29 cellular contexts compared by ENCODE assay signal in the genomic region with DNA sequence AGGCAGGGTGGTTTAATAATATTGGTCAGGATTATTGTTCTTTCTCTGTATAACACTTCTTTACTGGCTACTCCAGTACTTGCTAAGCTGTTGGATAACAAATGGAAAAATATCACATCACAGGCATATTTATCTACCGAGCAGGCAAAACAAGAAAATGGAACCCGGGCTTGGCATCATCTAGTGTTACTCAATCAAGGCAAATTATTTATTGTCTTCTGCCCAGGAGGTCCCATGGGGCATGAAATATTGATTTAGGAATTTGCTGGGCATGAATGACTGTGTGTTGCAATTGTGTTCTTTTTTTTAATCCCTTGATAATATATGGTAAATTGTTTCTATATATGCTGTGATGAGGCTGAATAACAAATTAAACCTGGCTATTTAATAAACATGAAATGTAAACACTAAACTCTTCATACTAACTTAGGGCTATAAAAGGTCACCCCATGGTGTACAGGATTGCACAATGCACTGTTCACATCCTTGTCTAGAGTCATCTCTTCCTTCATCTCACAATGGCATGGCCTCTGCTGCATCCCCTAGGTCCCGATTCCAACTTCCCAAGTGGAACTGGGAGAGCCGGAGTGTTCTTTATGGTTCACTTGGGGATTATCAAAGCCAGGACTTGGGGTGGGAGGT. TPM values are rescaled to one million over a fixed set of nuclear protein-coding genes. Genes with fewer than 3 reads are reported as not detected.
A peak's percentile ranks its signal among the peaks of the same experiment; 100 is the strongest.
DNase-seq lines count a peak whose midpoint lies in the region; ATAC-seq and TF ChIP-seq lines count a peak whose summit lies in the region.
"Had no signal": no experiment of that assay in that cellular context is flagged by ENCODE, and none has a peak within 500 bp of the region (broad histone marks: within the 10 kb centered on the region; RNA-seq: fewer than 3 reads in every experiment).

No MANE protein-coding gene starts in this region.

- H3K27me3 ChIP-seq in Caco-2 (replicated peaks; ENCODE audit: control insufficient read depth, insufficient read depth, low read length), result no peaks in the 10 kb centered on the region
- H3K27me3 ChIP-seq: pancreas, tibial artery had no signal

- no TSS peak for BruUV-seq in Caco-2 (replicated peaks; lab: Mats Ljungman, UMichigan)

- POLR2A ChIA-PET in Caco-2 (lab: Charles Lee), result no interaction called here

- no peak for DNase-seq in Caco-2
- peak; percentile 4 for DNase-seq in NCI-H69 (lab: John Stamatoyannopoulos, UW)
- DNase-seq in fibroblast of the aortic adventitia (ENCODE audit: low read depth), result peak; percentile 21
- no peak for DNase-seq in sciatic nerve (ENCODE audit: low spot score)
- DNase-seq in iPS-NIHi7 (ENCODE audit: extremely low spot score), result no peak
- no peak for DNase-seq in activated T-helper 2 cell treated with anti-CD3 and anti-CD28 coated beads, Interferon-gamma antibody, Interleukin-2, Interleukin-4, amounts not matched to agents 10 μg/mL and 5 μg/mL and 100 μg/mL, durations not matched to agents 14 hours and 24 hours and 36 hours (ENCODE audit: low spot score)
- DNase-seq in NCI-H1417 treated with DMSO at 0.1 percent for 48 hours (lab: John Stamatoyannopoulos, UW), result no peak
- DNase-seq: activated B cell treated with CpG ODN at 0.5 μM for 24 hours; activated CD4-positive, alpha-beta T cell treated with anti-CD3 and anti-CD28 coated beads, Interleukin-2, amount 50 U/mL, for 1 hour; activated T-cell treated with anti-CD3 and anti-CD28 coated beads, Interleukin-2, amount 50 U/mL, for 1 hour; cerebellar nuclear complex; DMS153; esophagus squamous epithelium; HCEC 1CT; NCI-H1092 treated with DMSO at 0.1 percent for 48 hours; NCI-H187 treated with DMSO at 0.1 percent for 48 hours; NCI-H524 treated with DMSO at 0.1 percent for 48 hours; NK-92 treated with Interleukin-12 subunit alpha and Interleukin-12 subunit beta, amount 100 ng/mL, for 24 hours; PC-3; spleen; stimulated activated CD4-positive, alpha-beta T cell treated with anti-CD3 and anti-CD28 coated beads, Interleukin-2, amount 100 ng/mL, for 24 hours; stimulated activated naive CD8-positive, alpha-beta T cell treated with anti-CD3 and anti-CD28 coated beads, Interleukin-15, amount 100 ng/mL, for 72 hours; T-helper 1 cell had no signal

- peaks cover 13% of the 10 kb centered on the region for H3K4me1 Mint-ChIP-seq in Caco-2 (ENCODE audit: low read depth, unreplicated experiment)
- peaks cover 9% of the 10 kb centered on the region for H3K4me1 Mint-ChIP-seq in activated T-helper 2 cell treated with anti-CD3 and anti-CD28 coated beads, Interferon-gamma antibody, Interleukin-2, Interleukin-4, amounts not matched to agents 10 μg/mL and 5 μg/mL and 100 μg/mL, durations not matched to agents 14 hours and 24 hours and 36 hours (ENCODE audit: low read depth)

- no peaks in the 10 kb centered on the region for H3K9me3 Mint-ChIP-seq in Caco-2 (ENCODE audit: unreplicated experiment)
- H3K9me3 Mint-ChIP-seq in activated T-helper 2 cell treated with anti-CD3 and anti-CD28 coated beads, Interferon-gamma antibody, Interleukin-2, Interleukin-4, amounts not matched to agents 10 μg/mL and 5 μg/mL and 100 μg/mL, durations not matched to agents 14 hours and 24 hours and 36 hours, result no peaks in the 10 kb centered on the region
- H3K9me3 Mint-ChIP-seq: activated B cell treated with CpG ODN at 0.5 μM for 24 hours; memory B cell; neural progenitor cell; stimulated activated naive CD8-positive, alpha-beta T cell treated with anti-CD3 and anti-CD28 coated beads, Interleukin-15, amount 100 ng/mL, for 72 hours had no signal

- no peak overlapping the region for H3K4me3 ChIP-seq in Caco-2 (ENCODE audit: low read depth, low read length)
- no peak overlapping the region for H3K4me3 ChIP-seq in fibroblast of the aortic adventitia (ENCODE audit: low read depth, low read length)
- H3K4me3 ChIP-seq: esophagus squamous epithelium, neural progenitor cell, pancreas, SK-N-MC, spleen, tibial artery had no signal

- no peaks in the 10 kb centered on the region for H3K36me3 ChIP-seq in Caco-2 (ENCODE audit: control insufficient read depth, insufficient read depth, low read length)
- H3K36me3 ChIP-seq: esophagus squamous epithelium, neural progenitor cell, pancreas, spleen, tibial artery had no signal

- H3K27me3 Mint-ChIP-seq in Caco-2 (ENCODE audit: insufficient read depth, unreplicated experiment), result no peaks in the 10 kb centered on the region
- H3K27me3 Mint-ChIP-seq in activated T-helper 2 cell treated with anti-CD3 and anti-CD28 coated beads, Interferon-gamma antibody, Interleukin-2, Interleukin-4, amounts not matched to agents 10 μg/mL and 5 μg/mL and 100 μg/mL, durations not matched to agents 14 hours and 24 hours and 36 hours (ENCODE audit: low read depth), result peaks cover 43% of the 10 kb centered on the region

- H3K36me3 Mint-ChIP-seq in Caco-2 (ENCODE audit: insufficient read depth, unreplicated experiment), result peaks cover 6% of the 10 kb centered on the region
- H3K36me3 Mint-ChIP-seq in activated T-helper 2 cell treated with anti-CD3 and anti-CD28 coated beads, Interferon-gamma antibody, Interleukin-2, Interleukin-4, amounts not matched to agents 10 μg/mL and 5 μg/mL and 100 μg/mL, durations not matched to agents 14 hours and 24 hours and 36 hours (ENCODE audit: low read depth), result no peaks in the 10 kb centered on the region
- H3K36me3 Mint-ChIP-seq: memory B cell, neural progenitor cell had no signal

- no peak overlapping the region for H3K4me3 Mint-ChIP-seq in Caco-2 (ENCODE audit: unreplicated experiment)
- H3K4me3 Mint-ChIP-seq in activated T-helper 2 cell treated with anti-CD3 and anti-CD28 coated beads, Interferon-gamma antibody, Interleukin-2, Interleukin-4, amounts not matched to agents 10 μg/mL and 5 μg/mL and 100 μg/mL, durations not matched to agents 14 hours and 24 hours and 36 hours (ENCODE audit: low read depth), result no peak overlapping the region
- H3K4me3 Mint-ChIP-seq: activated B cell treated with CpG ODN at 0.5 μM for 24 hours; memory B cell; neural progenitor cell; stimulated activated naive CD8-positive, alpha-beta T cell treated with anti-CD3 and anti-CD28 coated beads, Interleukin-15, amount 100 ng/mL, for 72 hours had no signal

- peaks cover 18% of the 10 kb centered on the region for H3K4me1 ChIP-seq in Caco-2

- ATAC-seq in sciatic nerve, result peak; percentile 51
- no peak for ATAC-seq in GM21515 (IDR thresholded peaks at IDR 0.05; ENCODE audit: unreplicated experiment)
- ATAC-seq: pancreas; PC-3; stimulated activated naive CD8-positive, alpha-beta T cell treated with anti-CD3 and anti-CD28 coated beads, Interleukin-15, amount 100 ng/mL, for 72 hours had no signal

- no peaks in the 10 kb centered on the region for H3K9me3 ChIP-seq in Caco-2
- H3K9me3 ChIP-seq: esophagus squamous epithelium, pancreas, spleen, tibial artery had no signal

- CTCF ChIA-PET in Caco-2 (lab: Charles Lee), result no interaction called here

- TF ChIP-seq CTCF in Caco-2 (IDR thresholded peaks at IDR 0.05; ENCODE audit: insufficient read depth in 1 of 2, low read depth in 1 of 2, low read length in 1 of 2, severe bottlenecking in 1 of 2, unreplicated experiment in 1 of 2), result no peak
- no peak for TF ChIP-seq CTCF in fibroblast of the aortic adventitia (IDR thresholded peaks at IDR 0.05; ENCODE audit: insufficient read depth, low read length)

- H3K27ac Mint-ChIP-seq in Caco-2 (ENCODE audit: unreplicated experiment), result peak overlapping the region; percentile 99
- no peak overlapping the region for H3K27ac Mint-ChIP-seq in activated T-helper 2 cell treated with anti-CD3 and anti-CD28 coated beads, Interferon-gamma antibody, Interleukin-2, Interleukin-4, amounts not matched to agents 10 μg/mL and 5 μg/mL and 100 μg/mL, durations not matched to agents 14 hours and 24 hours and 36 hours
- H3K27ac Mint-ChIP-seq: activated B cell treated with CpG ODN at 0.5 μM for 24 hours; memory B cell; neural progenitor cell; stimulated activated naive CD8-positive, alpha-beta T cell treated with anti-CD3 and anti-CD28 coated beads, Interleukin-15, amount 100 ng/mL, for 72 hours had no signal

- intact Hi-C loops in Caco-2 (cut with micrococcal nuclease; ENCODE audit: unreplicated experiment), result no loop called here
- intact Hi-C loops in sciatic nerve (cut with DNase I), result no loop called here
- intact Hi-C loops in activated T-helper 2 cell treated with anti-CD3 and anti-CD28 coated beads, Interferon-gamma antibody, Interleukin-2, Interleukin-4, amounts not matched to agents 10 μg/mL and 5 μg/mL and 100 μg/mL, durations not matched to agents 14 hours and 24 hours and 36 hours (cut with micrococcal nuclease), result no loop called here

RNA-seq across cellular contexts. Expression of gene PARD3B, which starts 2.2 kb away (rescaled TPM):
- total RNA-seq in Caco-2 (2022), result 66.5 and 68.9 TPM in 2 replicates
- total RNA-seq in fibroblast of the aortic adventitia (ENCODE audit: low replicate concordance), result 15.9 and 23.6 TPM in 2 replicates
- 100 TPM for total RNA-seq in sciatic nerve
- 0.09 and 0.39 TPM in 2 replicates for total RNA-seq in activated T-helper 2 cell treated with anti-CD3 and anti-CD28 coated beads, Interferon-gamma antibody, Interleukin-2, Interleukin-4, amounts not matched to agents 10 μg/mL and 5 μg/mL and 100 μg/mL, durations not matched to agents 14 hours and 24 hours and 36 hours
- total RNA-seq: activated B cell treated with CpG ODN at 0.5 μM for 24 hours had no signal

Comparison
In these comparisons a context has a peak if more than half of its experiments do, and no peak if none do; other contexts are left out.
1. DNase-seq: peak in NCI-H69 (single experiment) and fibroblast of the aortic adventitia (single experiment); none in Caco-2 (0 of 2), sciatic nerve (single experiment), iPS-NIHi7 (single experiment), activated T-helper 2 cell treated with anti-CD3 and anti-CD28 coated beads, Interferon-gamma antibody, Interleukin-2, Interleukin-4, amounts not matched to agents 10 μg/mL and 5 μg/mL and 100 μg/mL, durations not matched to agents 14 hours and 24 hours and 36 hours (single experiment) and NCI-H1417 treated with DMSO at 0.1 percent for 48 hours (single experiment).
2. RNA of gene PARD3B, which starts 2.2 kb away (total RNA-seq): 100 TPM in sciatic nerve (single experiment), 66.5 to 68.9 TPM in Caco-2 and 15.9 to 23.6 TPM in fibroblast of the aortic adventitia; 0.09 to 0.39 TPM in activated T-helper 2 cell treated with anti-CD3 and anti-CD28 coated beads, Interferon-gamma antibody, Interleukin-2, Interleukin-4, amounts not matched to agents 10 μg/mL and 5 μg/mL and 100 μg/mL, durations not matched to agents 14 hours and 24 hours and 36 hours; every median in the first group is over 10 times any median in the second.